15 cellular contexts compared by ENCODE assay signal in the genomic region with DNA sequence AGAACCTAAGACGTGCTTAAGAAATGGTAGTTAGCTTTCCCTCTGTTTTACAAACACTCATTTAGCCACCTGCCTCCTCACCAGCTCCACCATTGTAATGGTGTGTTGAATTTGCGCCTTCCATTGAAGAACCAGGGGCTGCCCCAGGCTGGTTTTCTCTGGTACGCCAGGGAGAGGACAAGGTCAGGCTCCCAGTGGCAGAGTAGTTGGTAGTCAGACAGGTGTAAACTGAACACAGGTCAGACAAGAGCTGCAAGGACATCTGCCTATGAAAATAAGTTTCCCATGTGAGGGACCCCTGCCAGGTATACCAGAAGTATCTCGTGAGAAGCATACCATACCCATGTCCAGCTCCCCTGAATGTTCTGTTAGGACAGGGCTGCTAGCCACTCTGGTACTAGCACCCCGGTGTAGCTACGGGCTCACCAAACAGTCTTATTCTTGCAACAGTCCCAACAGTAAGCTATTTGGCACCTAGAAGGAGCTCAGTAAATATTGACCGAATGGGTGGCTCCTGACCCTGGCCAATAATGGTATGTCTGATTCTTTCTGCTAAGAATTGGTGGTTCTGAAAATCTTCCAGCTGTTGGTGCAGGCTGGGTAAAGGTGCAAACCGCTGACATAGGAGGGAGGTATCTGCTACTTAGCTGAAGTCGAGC.
DNase-seq lines count a peak whose midpoint lies in the region; ATAC-seq, FAIRE-seq and TF ChIP-seq lines count a peak whose summit lies in the region.
"Had no signal": no experiment of that assay in that cellular context is flagged by ENCODE, and none has a peak within 500 bp of the region (broad histone marks: within the 10 kb centered on the region; RNA-seq: fewer than 3 reads in every experiment).

No MANE protein-coding gene starts in this region.

- peak overlapping the region; percentile 7 for H3K27ac Mint-ChIP-seq in neural progenitor cell
- H3K27ac Mint-ChIP-seq: CD4-positive, alpha-beta memory T cell; GM23338 had no signal

- POLR2A ChIA-PET in HepG2 (lab: Yijun Ruan, JAX) = interaction anchor here (0.9 to 4.8 kb wide), 6 partner anchors 12 to 21 kb away, joined by 3 to 35 read pairs (median 5); no protein-coding TSS in a partner anchor

- H3K9ac ChIP-seq in colonic mucosa (ENCODE audit: low read depth in 2 of 2, low read length in 2 of 2) (no peak overlapping the region), HepG2 (ENCODE audit: insufficient read depth, low read depth, low read length) (no peak overlapping the region), neural progenitor cell (no peak overlapping the region)

- H3K9me3 Mint-ChIP-seq in neural progenitor cell = peaks cover 9% of the 10 kb centered on the region
- H3K9me3 Mint-ChIP-seq: GM23338 had no signal

- DNase-seq in HT-29 (ENCODE audit: low spot score) (peak; percentile 47), colonic mucosa (peak; percentile 29), HepG2 (ENCODE audit: low spot score) (peak; percentile 53), neural progenitor cell (ENCODE audit: low spot score) (no peak), dorsolateral prefrontal cortex (no peak)
- DNase-seq: ACHN; CD4-positive, alpha-beta memory T cell; DMS79; H7 had no signal

- H3K79me2 ChIP-seq in HepG2 (ENCODE audit: insufficient read depth, low read length) = no peaks in the 10 kb centered on the region
- no peaks in the 10 kb centered on the region for H3K79me2 ChIP-seq in neural progenitor cell (ENCODE audit: low read depth)

- intact Hi-C loops in colonic mucosa (cut with DNase I) (no loop called here), HepG2 (cut with micrococcal nuclease; ENCODE audit: unreplicated experiment) (no loop called here), dorsolateral prefrontal cortex (cut with DNase I) (no loop called here)

- H3F3A ChIP-seq in neural progenitor cell (ENCODE audit: low read depth) = no peaks in the 10 kb centered on the region

- no TSS peak for BruUV-seq in HepG2 (replicated peaks; lab: Mats Ljungman, UMichigan)

- H4K20me1 ChIP-seq in HepG2 (ENCODE audit: insufficient read depth, low read length) (no peaks in the 10 kb centered on the region), neural progenitor cell (ENCODE audit: low read depth) (peaks cover 6% of the 10 kb centered on the region)

- no peak overlapping the region for H2AFZ ChIP-seq in HepG2 (ENCODE audit: low read length)
- H2AFZ ChIP-seq in neural progenitor cell (replicated peaks) = no peak overlapping the region
- H2AFZ ChIP-seq: GM23338 had no signal

- no peaks in the 10 kb centered on the region for H3K27me3 Mint-ChIP-seq in neural progenitor cell (ENCODE audit: insufficient read depth, low read depth)

- TF ChIP-seq POLR2A in HepG2 (IDR thresholded peaks at IDR 0.05; ENCODE audit: insufficient read depth in 1 of 2, low read depth in 2 of 2, low read length in 2 of 2) = no peak

- TF ChIP-seq CTCF in colonic mucosa (IDR thresholded peaks at IDR 0.05) (no peak), HepG2 (CRISPR knock-in tag; IDR thresholded peaks at IDR 0.05) (no peak), neural progenitor cell (IDR thresholded peaks at IDR 0.05) (no peak), dorsolateral prefrontal cortex (IDR thresholded peaks at IDR 0.05 in 54 of 56, conservative IDR thresholded peaks at IDR 0.05 in 2 of 56; ENCODE audit: low read depth in 1 of 56, partially characterized antibody in 56 of 56) (no peak)

- no peak for FAIRE-seq in HepG2 (lab: Jason Lieb, UNC)
- FAIRE-seq: GM12878 had no signal

- H3K27me3 ChIP-seq in colonic mucosa (no peaks in the 10 kb centered on the region), HepG2 (ENCODE audit: control insufficient read depth in 1 of 2, insufficient read depth in 2 of 2, low read length in 2 of 2) (no peaks in the 10 kb centered on the region), neural progenitor cell (no peaks in the 10 kb centered on the region), dorsolateral prefrontal cortex (no peaks in the 10 kb centered on the region)

- 69% methylated on average over 7 of the region's 9 CpGs for WGBS in HepG2 (ENCODE audit: low lambda C conversion rate)

- H3K4me3 Mint-ChIP-seq in neural progenitor cell = no peak overlapping the region
- H3K4me3 Mint-ChIP-seq: CD4-positive, alpha-beta memory T cell; GM23338 had no signal

- no peaks in the 10 kb centered on the region for H3K9me3 ChIP-seq in colonic mucosa
- no peaks in the 10 kb centered on the region for H3K9me3 ChIP-seq in HepG2 (ENCODE audit: low read length)
- no peaks in the 10 kb centered on the region for H3K9me3 ChIP-seq in neural progenitor cell (ENCODE audit: low read depth)

- H3K4me2 ChIP-seq in HepG2 (ENCODE audit: low read depth, low read length) (0 out of 2 replicates have a peak overlapping the region, but pooled peaks have one; percentile 32), neural progenitor cell (no peak overlapping the region)
- H3K4me2 ChIP-seq: GM23338 had no signal

- peaks cover 22% of the 10 kb centered on the region for H3K4me1 Mint-ChIP-seq in neural progenitor cell
- H3K4me1 Mint-ChIP-seq: CD4-positive, alpha-beta memory T cell had no signal

- H3K27ac ChIP-seq in colonic mucosa (no peak overlapping the region), HepG2 (ENCODE audit: extremely low read length, insufficient read depth, low read length) (no peak overlapping the region), neural progenitor cell (no peak overlapping the region), dorsolateral prefrontal cortex (no peak overlapping the region)
- H3K27ac ChIP-seq: C4-2B had no signal

- no peak overlapping the region for H3K4me3 ChIP-seq in colonic mucosa
- no peak overlapping the region for H3K4me3 ChIP-seq in HepG2 (replicated peaks in 1 of 3; ENCODE audit: insufficient read depth in 1 of 3, low read depth in 2 of 3, low read length in 3 of 3)
- no peak overlapping the region for H3K4me3 ChIP-seq in neural progenitor cell
- no peak overlapping the region for H3K4me3 ChIP-seq in dorsolateral prefrontal cortex
- H3K4me3 ChIP-seq: GM12878, GM23338 had no signal

- in situ Hi-C loops in HepG2 (cut with HindIII; ENCODE audit: extremely low pct_ligation_motif_present, low pct_unique_long_range_greater_than_20kb) = no loop called here

- H3K36me3 ChIP-seq in colonic mucosa (no peaks in the 10 kb centered on the region), HepG2 (replicated peaks in 1 of 2; ENCODE audit: control insufficient read depth in 1 of 2, insufficient read depth in 2 of 2, low read length in 2 of 2) (no peaks in the 10 kb centered on the region), neural progenitor cell (no peaks in the 10 kb centered on the region)

- TF ChIP-seq EP300 in HepG2 (IDR thresholded peaks at IDR 0.05; ENCODE audit: low read depth in 2 of 2, low read length in 2 of 2) (peak in 1 of 2 experiments; percentile 50; a peak in 1 of 4 replicates), HepG2 (CRISPR knock-in tag; IDR thresholded peaks at IDR 0.05; ENCODE audit: borderline replicate concordance) (no peak)

- H3K4me1 ChIP-seq in colonic mucosa (no peaks in the 10 kb centered on the region), HepG2 (ENCODE audit: insufficient read depth, low read length) (peaks cover 55% of the 10 kb centered on the region), neural progenitor cell (no peaks in the 10 kb centered on the region)

- TF ChIP-seq RAD21 in HepG2 (CRISPR knock-in tag; IDR thresholded peaks at IDR 0.05) = no peak

- CTCF ChIA-PET in HepG2 (lab: Yijun Ruan, JAX; ENCODE audit: low intra/inter-chr PET ratio, low total read pairs) = no interaction called here

- H3K36me3 Mint-ChIP-seq in neural progenitor cell = peaks cover 38% of the 10 kb centered on the region
- H3K36me3 Mint-ChIP-seq: CD4-positive, alpha-beta memory T cell had no signal

- ATAC-seq in HepG2 (peak; percentile 69), HG02884 (IDR thresholded peaks at IDR 0.05; ENCODE audit: unreplicated experiment) (no peak), HG02885 (IDR thresholded peaks at IDR 0.05; ENCODE audit: poor library complexity, unreplicated experiment) (no peak), HG02759 (IDR thresholded peaks at IDR 0.05; ENCODE audit: unreplicated experiment) (no peak)
- ATAC-seq: GM12878, GM23338 had no signal

TF ChIP-seq in HepG2, 621 proteins besides CTCF, POLR2A, EP300 and RAD21 (continues in another document):
- TF ChIP-seq, protein P1, sequence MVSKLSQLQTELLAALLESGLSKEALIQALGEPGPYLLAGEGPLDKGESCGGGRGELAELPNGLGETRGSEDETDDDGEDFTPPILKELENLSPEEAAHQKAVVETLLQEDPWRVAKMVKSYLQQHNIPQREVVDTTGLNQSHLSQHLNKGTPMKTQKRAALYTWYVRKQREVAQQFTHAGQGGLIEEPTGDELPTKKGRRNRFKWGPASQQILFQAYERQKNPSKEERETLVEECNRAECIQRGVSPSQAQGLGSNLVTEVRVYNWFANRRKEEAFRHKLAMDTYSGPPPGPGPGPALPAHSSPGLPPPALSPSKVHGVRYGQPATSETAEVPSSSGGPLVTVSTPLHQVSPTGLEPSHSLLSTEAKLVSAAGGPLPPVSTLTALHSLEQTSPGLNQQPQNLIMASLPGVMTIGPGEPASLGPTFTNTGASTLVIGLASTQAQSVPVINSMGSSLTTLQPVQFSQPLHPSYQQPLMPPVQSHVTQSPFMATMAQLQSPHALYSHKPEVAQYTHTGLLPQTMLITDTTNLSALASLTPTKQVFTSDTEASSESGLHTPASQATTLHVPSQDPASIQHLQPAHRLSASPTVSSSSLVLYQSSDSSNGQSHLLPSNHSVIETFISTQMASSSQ (IDR thresholded peaks at IDR 0.05; ENCODE audit: low read depth) = 0 out of 2 replicates have a peak, but pooled peaks have one; percentile 24
- TF ChIP-seq, protein P1 (CRISPR knock-in tag; IDR thresholded peaks at IDR 0.05; ENCODE audit: borderline replicate concordance) = peak; percentile 66; the same call in 1 of the 2 replicates

Comparison
In these comparisons a context has a peak if more than half of its experiments do, and no peak if none do; other contexts are left out.
1. DNase-seq: peak in HT-29 (single experiment), colonic mucosa (single experiment) and HepG2 (single experiment); none in neural progenitor cell (single experiment) and dorsolateral prefrontal cortex (0 of 10).